8 cellular contexts compared by ENCODE assay signal in the genomic region with DNA sequence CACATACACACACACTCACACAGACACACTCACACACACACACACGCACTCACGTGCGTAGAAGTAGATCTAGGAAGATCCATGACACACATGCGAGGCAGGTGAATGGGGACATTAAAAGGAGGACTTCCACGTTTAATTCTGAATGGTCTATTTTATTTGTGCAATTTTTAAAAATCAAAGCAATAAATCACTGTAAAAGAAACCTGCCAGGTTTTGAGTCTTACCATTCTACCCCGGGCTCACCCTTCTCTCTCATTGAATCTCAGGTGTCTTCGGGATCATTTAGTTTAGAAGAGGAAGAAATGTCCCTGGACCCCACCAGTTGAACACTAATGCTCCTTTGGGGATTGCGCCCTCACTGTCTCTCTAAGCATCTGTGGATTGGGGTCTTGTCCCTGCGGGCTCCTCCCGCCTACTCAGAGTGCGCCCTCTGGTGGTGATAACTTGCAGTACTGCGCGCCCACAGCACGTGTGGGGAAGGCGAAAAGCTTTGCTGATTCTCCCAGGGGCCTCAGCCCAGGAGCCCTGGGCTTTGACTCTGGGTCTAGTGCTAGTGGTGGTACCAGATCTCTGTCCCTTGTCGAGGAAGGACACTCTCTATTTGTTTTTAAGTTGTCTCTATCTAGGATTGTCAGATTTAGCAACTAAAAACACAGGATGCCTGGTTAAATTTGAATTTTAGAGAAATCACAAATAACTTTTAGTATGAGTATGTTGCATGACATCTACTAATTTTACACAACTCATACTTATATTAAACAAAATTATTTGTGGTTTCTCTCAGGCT.
DNase-seq lines count a peak whose midpoint lies in the region; ATAC-seq lines count a peak whose summit lies in the region.

No MANE protein-coding gene starts in this region.

- no peaks in the 10 kb centered on the region; the same call in 1 of the 2 replicates for H3K4me1 ChIP-seq in iPS DF 6.9 (ENCODE audit: control insufficient read depth, insufficient read depth, low read length)

- peaks cover 20% of the 10 kb centered on the region for H3K9me3 Mint-ChIP-seq in activated naive CD4-positive, alpha-beta T cell treated with anti-CD3 and anti-CD28 coated beads, Interleukin-2, amount 10 ng/mL, durations not matched to agents 7 days and 5 days

- WGBS in iPS DF 6.9 (ENCODE audit: insufficient coverage, insufficient read length) = no CpG with 5 or more reads among the region's 16 CpGs

- no peaks in the 10 kb centered on the region for H3K36me3 ChIP-seq in iPS DF 6.9 (ENCODE audit: control insufficient read depth, insufficient read depth, low read length)

- H3K27me3 ChIP-seq in iPS DF 6.9 (ENCODE audit: control insufficient read depth, insufficient read depth, low read length) = no peaks in the 10 kb centered on the region

- no peaks in the 10 kb centered on the region for H3K4me1 Mint-ChIP-seq in activated naive CD4-positive, alpha-beta T cell treated with anti-CD3 and anti-CD28 coated beads, Interleukin-2, amount 10 ng/mL, durations not matched to agents 7 days and 5 days

- no peak overlapping the region for H3K27ac Mint-ChIP-seq in activated naive CD4-positive, alpha-beta T cell treated with anti-CD3 and anti-CD28 coated beads, Interleukin-2, amount 10 ng/mL, durations not matched to agents 7 days and 5 days

- DNase-seq in activated CD4-positive, alpha-beta T cell treated with anti-CD3 and anti-CD28 coated beads for 24 hours (ENCODE audit: low read depth in 2 of 2) = peak; percentile 7 to 22
- no peak for DNase-seq in activated CD4-positive, alpha-beta T cell treated with anti-CD3 and anti-CD28 coated beads for 1 hour
- DNase-seq in NCI-H69 (lab: John Stamatoyannopoulos, UW) (peak; percentile 61), iPS DF 6.9 (ENCODE audit: low read depth, low spot score) (peak; percentile 64), SKM-1 treated with dmso at 0.1 percent for 144 hours (lab: John Stamatoyannopoulos, UW; ENCODE audit: unreplicated experiment) (no peak)
- DNase-seq in activated naive CD4-positive, alpha-beta T cell treated with anti-CD3 and anti-CD28 coated beads, Interleukin-2, amount 10 ng/mL, durations not matched to agents 7 days and 5 days = peak; percentile 60
- DNase-seq in stimulated activated CD8-positive, alpha-beta memory T cell treated with anti-CD3 and anti-CD28 coated beads, Interleukin-15, amount 100 ng/mL, for 24 hours (ENCODE audit: low read depth) = peak; percentile 21

- peaks cover 2% of the 10 kb centered on the region; the same call in 1 of the 2 replicates for H3K9me3 ChIP-seq in iPS DF 6.9 (ENCODE audit: control insufficient read depth, insufficient read depth, low read length)

- CTCF ChIA-PET in activated naive CD4-positive, alpha-beta T cell treated with anti-CD3 and anti-CD28 coated beads, Interleukin-2, amount 10 ng/mL, durations not matched to agents 7 days and 5 days (lab: Charles Lee) = interaction anchor here (0.6 to 0.7 kb wide), 3 partner anchors 15 to 286 kb away, joined by 3 to 5 read pairs (median 3); no protein-coding TSS in a partner anchor

- peaks cover 18% of the 10 kb centered on the region for H3K27me3 Mint-ChIP-seq in activated naive CD4-positive, alpha-beta T cell treated with anti-CD3 and anti-CD28 coated beads, Interleukin-2, amount 10 ng/mL, durations not matched to agents 7 days and 5 days

- H3K4me3 Mint-ChIP-seq in activated naive CD4-positive, alpha-beta T cell treated with anti-CD3 and anti-CD28 coated beads, Interleukin-2, amount 10 ng/mL, durations not matched to agents 7 days and 5 days = no peak overlapping the region

- no peak overlapping the region for H3K27ac ChIP-seq in iPS DF 6.9 (ENCODE audit: low read length)

- H3K36me3 Mint-ChIP-seq in activated naive CD4-positive, alpha-beta T cell treated with anti-CD3 and anti-CD28 coated beads, Interleukin-2, amount 10 ng/mL, durations not matched to agents 7 days and 5 days = no peaks in the 10 kb centered on the region

- no peak overlapping the region for H3K4me3 ChIP-seq in iPS DF 6.9 (ENCODE audit: low read length)

- no peak for ATAC-seq in HG03175 (IDR thresholded peaks at IDR 0.05; ENCODE audit: unreplicated experiment)

Comparison
In these comparisons a context has a peak if more than half of its experiments do, and no peak if none do; other contexts are left out.
1. DNase-seq: peak in activated CD4-positive, alpha-beta T cell treated with anti-CD3 and anti-CD28 coated beads for 24 hours (2 of 2), NCI-H69 (single experiment), activated naive CD4-positive, alpha-beta T cell treated with anti-CD3 and anti-CD28 coated beads, Interleukin-2, amount 10 ng/mL, durations not matched to agents 7 days and 5 days (single experiment), iPS DF 6.9 (single experiment) and stimulated activated CD8-positive, alpha-beta memory T cell treated with anti-CD3 and anti-CD28 coated beads, Interleukin-15, amount 100 ng/mL, for 24 hours (single experiment); none in activated CD4-positive, alpha-beta T cell treated with anti-CD3 and anti-CD28 coated beads for 1 hour (single experiment) and SKM-1 treated with dmso at 0.1 percent for 144 hours (single experiment).